8 cellular contexts compared by ENCODE assay signal in genomic region chr5:52787600-52788504, GRCh38. TPM values are rescaled to one million over a fixed set of nuclear protein-coding genes. Genes with fewer than 3 reads are reported as not detected.
A peak's percentile ranks its signal among the peaks of the same experiment; 100 is the strongest.
DNase-seq lines count a peak whose midpoint lies in the region; ATAC-seq, FAIRE-seq and TF ChIP-seq lines count a peak whose summit lies in the region.

Gene ITGA1, plus strand, starts transcription at chr5:52787916. Its CDS starts 438 bp downstream, at chr5:52788354.
A gene with protein sequence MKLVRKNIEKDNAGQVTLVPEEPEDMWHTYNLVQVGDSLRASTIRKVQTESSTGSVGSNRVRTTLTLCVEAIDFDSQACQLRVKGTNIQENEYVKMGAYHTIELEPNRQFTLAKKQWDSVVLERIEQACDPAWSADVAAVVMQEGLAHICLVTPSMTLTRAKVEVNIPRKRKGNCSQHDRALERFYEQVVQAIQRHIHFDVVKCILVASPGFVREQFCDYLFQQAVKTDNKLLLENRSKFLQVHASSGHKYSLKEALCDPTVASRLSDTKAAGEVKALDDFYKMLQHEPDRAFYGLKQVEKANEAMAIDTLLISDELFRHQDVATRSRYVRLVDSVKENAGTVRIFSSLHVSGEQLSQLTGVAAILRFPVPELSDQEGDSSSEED (plus strand): TSS chr5:52787916. CDS start chr5:52800395, 12,479 bp downstream.

- peak; percentile 18 for TF ChIP-seq CTCF in D721Med (IDR thresholded peaks at IDR 0.05; ENCODE audit: insufficient read depth, missing control alignments)
- TF ChIP-seq CTCF in astrocyte (IDR thresholded peaks at IDR 0.05; ENCODE audit: insufficient read depth, low read depth, low read length) = no peak
- TF ChIP-seq CTCF in right atrium auricular region (IDR thresholded peaks at IDR 0.05) = peak; percentile 42 to 74

- H3K4me2 ChIP-seq in astrocyte (ENCODE audit: low read length) = peak within 1 kb of the TSS; percentile 97

- peaks cover 4% of the 10 kb centered on the region for H3K36me3 Mint-ChIP-seq in astrocyte (ENCODE audit: low read depth, unreplicated experiment)

- H3K27me3 Mint-ChIP-seq in astrocyte (ENCODE audit: low read depth, unreplicated experiment) = no peaks in the 10 kb centered on the region

- ATAC-seq in GM19467 (IDR thresholded peaks at IDR 0.05; ENCODE audit: unreplicated experiment) (peak; percentile 72), HG03571 (IDR thresholded peaks at IDR 0.05; ENCODE audit: unreplicated experiment) (peak; percentile 62)

- H3K27me3 ChIP-seq in astrocyte (ENCODE audit: insufficient read depth, low read length) = no peaks in the 10 kb centered on the region
- H3K27me3 ChIP-seq in right atrium auricular region = no peaks in the 10 kb centered on the region

- H3K36me3 ChIP-seq in astrocyte (ENCODE audit: insufficient read depth, low read length) (no peaks in the 10 kb centered on the region), right atrium auricular region (no peaks in the 10 kb centered on the region)

- H3K27ac Mint-ChIP-seq in astrocyte (ENCODE audit: unreplicated experiment) = peak within 1 kb of the TSS; percentile 67

- H2AFZ ChIP-seq in astrocyte (ENCODE audit: low read depth, low read length) = peak within 1 kb of the TSS; percentile 93

- H3K79me2 ChIP-seq in astrocyte (ENCODE audit: insufficient read depth, low read length) = peaks cover 14% of the 10 kb centered on the region

- H3K27ac ChIP-seq in astrocyte (ENCODE audit: low read depth, low read length) (peak within 1 kb of the TSS; percentile 79), right atrium auricular region (peak within 1 kb of the TSS; percentile 85 to 94)

- peak within 1 kb of the TSS; percentile 94 for H3K4me3 Mint-ChIP-seq in astrocyte (ENCODE audit: unreplicated experiment)

- H3K9ac ChIP-seq in astrocyte (ENCODE audit: low read length) = peak within 1 kb of the TSS; percentile 89

- no peaks in the 10 kb centered on the region for H3K9me3 ChIP-seq in astrocyte (ENCODE audit: insufficient read depth, low read depth, low read length)
- no peaks in the 10 kb centered on the region for H3K9me3 ChIP-seq in right atrium auricular region

- peaks cover 18% of the 10 kb centered on the region for H3K4me1 Mint-ChIP-seq in astrocyte (ENCODE audit: low read depth, unreplicated experiment)

- H3K4me3 ChIP-seq in astrocyte (ENCODE audit: insufficient read depth, low read depth, low read length) (peak within 1 kb of the TSS; percentile 91), right atrium auricular region (peak within 1 kb of the TSS; percentile 62 to 74)

- FAIRE-seq in D721Med (lab: Jason Lieb, UNC) (no peak), astrocyte (lab: Jason Lieb, UNC) (no peak)

- H4K20me1 ChIP-seq in astrocyte (ENCODE audit: insufficient read depth, low read length) = no peaks in the 10 kb centered on the region

- peak; percentile 15 for DNase-seq in D721Med (ENCODE audit: insufficient read length, low spot score)
- peak; percentile 78 to 91 for DNase-seq in SW 1271 (lab: John Stamatoyannopoulos, UW)
- DNase-seq in astrocyte (ENCODE audit: low read depth) = peak; percentile 67
- DNase-seq in right atrium auricular region (ENCODE audit: low spot score) = peak; percentile 90
- DNase-seq in putamen (ENCODE audit: low spot score) = peak; percentile 19
- no peak for DNase-seq in NCI-H1092 treated with DMSO at 0.1 percent for 48 hours (lab: John Stamatoyannopoulos, UW)

- peaks cover 12% of the 10 kb centered on the region for H3K4me1 ChIP-seq in astrocyte (ENCODE audit: insufficient read depth, low read length)
- peaks cover 0 to 18% of the 10 kb centered on the region in 2 donors for H3K4me1 ChIP-seq in right atrium auricular region

- no peaks in the 10 kb centered on the region for H3K9me3 Mint-ChIP-seq in astrocyte (ENCODE audit: unreplicated experiment)

RNA-seq across cellular contexts. Expression of gene ITGA1, which starts in this region (rescaled TPM):
- total RNA-seq in astrocyte = 73.7 and 83.1 TPM in 2 replicates
- total RNA-seq in right atrium auricular region = 10 to 100 TPM; 13.2 to 26.8 TPM

RNA-seq across cellular contexts. Expression of the second gene that starts in this region (rescaled TPM):
- total RNA-seq in astrocyte (75.2 and 75.8 TPM in 2 replicates), right atrium auricular region (10 to 100 TPM in 1 of 2 donors, 1 to 10 TPM in 1; 8.5 to 11.8 TPM)
